ENCODE assay signal across 8 cellular contexts in genomic region chr5:175478008-175478383, GRCh38. TPM values are rescaled to one million over a fixed set of nuclear protein-coding genes. Genes with fewer than 3 reads are reported as not detected.
DNase-seq lines count a peak whose midpoint lies in the region; ATAC-seq and TF ChIP-seq lines count a peak whose summit lies in the region.

No MANE protein-coding gene starts in this region.

- H3K4ac ChIP-seq in neuronal stem cell (ENCODE audit: low read length) = no peak overlapping the region

- H3K9me3 ChIP-seq in Loucy (ENCODE audit: insufficient read depth, low read depth, low read length) (no peaks in the 10 kb centered on the region), neuronal stem cell (replicated peaks in 1 of 2; ENCODE audit: control insufficient read depth in 2 of 2, insufficient read depth in 1 of 2, low read depth in 1 of 2, low read length in 2 of 2) (peaks cover 0 to 24% of the 10 kb centered on the region in 2 donors)
- H3K9me3 ChIP-seq in effector memory CD4-positive, alpha-beta T cell (ENCODE audit: control insufficient read depth, low read length) = no peaks in the 10 kb centered on the region

- no peak for ATAC-seq in HG03095 (IDR thresholded peaks at IDR 0.05; ENCODE audit: unreplicated experiment)

- peak overlapping the region; percentile 97 for H3K23ac ChIP-seq in neuronal stem cell (ENCODE audit: low read depth, low read length, poor library complexity)

- H4K8ac ChIP-seq in neuronal stem cell (ENCODE audit: low read depth, low read length) = no peak overlapping the region

- H3K18ac ChIP-seq in neuronal stem cell (ENCODE audit: low read length) = no peak overlapping the region

- no peaks in the 10 kb centered on the region for H3F3A ChIP-seq in Loucy (ENCODE audit: low read depth)

- no peak overlapping the region for H4K91ac ChIP-seq in neuronal stem cell (ENCODE audit: low read depth, low read length, poor library complexity)

- no peak for TF ChIP-seq CTCF in Loucy (conservative IDR thresholded peaks at IDR 0.05; ENCODE audit: low read length)

- no peaks in the 10 kb centered on the region for H3K27me3 ChIP-seq in Loucy (ENCODE audit: insufficient read depth, low read length, poor library complexity, severe bottlenecking)
- no peaks in the 10 kb centered on the region for H3K27me3 ChIP-seq in effector memory CD4-positive, alpha-beta T cell (replicated peaks; ENCODE audit: control insufficient read depth, insufficient read depth, low read length, poor library complexity, severe bottlenecking)
- H3K27me3 ChIP-seq in neuronal stem cell (ENCODE audit: control insufficient read depth in 3 of 3, insufficient read depth in 3 of 3, low read depth in 1 of 3, low read length in 3 of 3) = peaks cover 0 to 18% (median 0%) of the 10 kb centered on the region in 3 experiments

- no peak overlapping the region for H2BK12ac ChIP-seq in neuronal stem cell (ENCODE audit: low read length)

- H3K14ac ChIP-seq in neuronal stem cell (ENCODE audit: low read length) = no peak overlapping the region

- peaks cover 45% of the 10 kb centered on the region for H3K79me2 ChIP-seq in Loucy (ENCODE audit: insufficient read depth, low read length)

- H3K9ac ChIP-seq in Loucy (ENCODE audit: low read depth, low read length, poor library complexity, severe bottlenecking) = no peak overlapping the region
- H3K9ac ChIP-seq in neuronal stem cell (ENCODE audit: low read depth, low read length, poor library complexity) = no peak overlapping the region

- WGBS in neuronal stem cell (ENCODE audit: extremely low coverage in 2 of 2, insufficient read length in 2 of 2, insufficient replicate concordance in 1 of 2), 2 donors = no CpG with 5 or more reads among the region's 12 CpGs

- peak overlapping the region; percentile 90 for H3K4me3 ChIP-seq in Loucy (ENCODE audit: low read length, poor library complexity, severe bottlenecking)
- peak overlapping the region; percentile 78 for H3K4me3 ChIP-seq in effector memory CD4-positive, alpha-beta T cell (ENCODE audit: insufficient read depth, low read depth, low read length, poor library complexity, severe bottlenecking)
- peak overlapping the region; percentile 62 to 71 for H3K4me3 ChIP-seq in neuronal stem cell (ENCODE audit: low read length in 2 of 2)

- peak overlapping the region; percentile 67 for H3K4me2 ChIP-seq in Loucy (ENCODE audit: low read depth, low read length, poor library complexity, severe bottlenecking)
- peak overlapping the region; percentile 74 for H3K4me2 ChIP-seq in neuronal stem cell (ENCODE audit: insufficient read depth, low read length, poor library complexity, severe bottlenecking)

- H2BK120ac ChIP-seq in neuronal stem cell (ENCODE audit: low read depth, low read length) = no peak overlapping the region

- H4K20me1 ChIP-seq in Loucy (ENCODE audit: insufficient read depth, low read length, poor library complexity, severe bottlenecking) = peaks cover 32% of the 10 kb centered on the region

- H3K4me1 ChIP-seq in Loucy (ENCODE audit: insufficient read depth, low read length, poor library complexity, severe bottlenecking) = peaks cover 18% of the 10 kb centered on the region
- peaks cover 11% of the 10 kb centered on the region for H3K4me1 ChIP-seq in effector memory CD4-positive, alpha-beta T cell (ENCODE audit: control insufficient read depth, insufficient read depth, low read length, poor library complexity, severe bottlenecking)
- peaks cover 8% of the 10 kb centered on the region in 2 donors for H3K4me1 ChIP-seq in neuronal stem cell (ENCODE audit: control insufficient read depth in 2 of 2, insufficient read depth in 1 of 2, low read depth in 1 of 2, low read length in 2 of 2)

- H2BK15ac ChIP-seq in neuronal stem cell (ENCODE audit: low read length) = no peak overlapping the region

- peak overlapping the region; percentile 67 for H3K27ac ChIP-seq in effector memory CD4-positive, alpha-beta T cell (ENCODE audit: insufficient read depth, low read length, poor library complexity, severe bottlenecking)
- no peak overlapping the region for H3K27ac ChIP-seq in neuronal stem cell (replicated peaks; ENCODE audit: low read length)

- H2BK5ac ChIP-seq in neuronal stem cell (ENCODE audit: low read length) = no peak overlapping the region

- H3K9me2 ChIP-seq in Loucy (replicated peaks; ENCODE audit: low read depth, low read length) = no peaks in the 10 kb centered on the region

- H2AK5ac ChIP-seq in neuronal stem cell (ENCODE audit: low read depth, low read length) = no peak overlapping the region

- H3K36me3 ChIP-seq in Loucy (ENCODE audit: insufficient read depth, low read length) (no peaks in the 10 kb centered on the region), neuronal stem cell (replicated peaks in 1 of 2; ENCODE audit: control insufficient read depth in 2 of 2, insufficient read depth in 2 of 2, low read length in 2 of 2) (peaks cover 12 to 34% of the 10 kb centered on the region in 2 donors)
- no peaks in the 10 kb centered on the region for H3K36me3 ChIP-seq in effector memory CD4-positive, alpha-beta T cell (ENCODE audit: control insufficient read depth, insufficient read depth, low read length)

- peaks cover 7% of the 10 kb centered on the region for H3K79me1 ChIP-seq in neuronal stem cell (ENCODE audit: low read depth, low read length)

- H2AFZ ChIP-seq in Loucy (ENCODE audit: low read length) (peak overlapping the region; percentile 84), neuronal stem cell (ENCODE audit: low read length) (peak overlapping the region; percentile 76)

- DNase-seq in CD1c-positive myeloid dendritic cell (ENCODE audit: extremely low spot score) (peak; percentile 9), neuronal stem cell (ENCODE audit: low spot score) (no peak), A172 (ENCODE audit: low spot score) (no peak), cortex of kidney (lab: John Stamatoyannopoulos, UW) (no peak)
- no peak for DNase-seq in effector memory CD4-positive, alpha-beta T cell
- DNase-seq in central memory CD4-positive, alpha-beta T cell = no peak

RNA-seq across cellular contexts. Expression of gene SFXN1, which starts 0.4 kb away (rescaled TPM):
- 51.2 TPM for polyA plus RNA-seq in neuronal stem cell (2013, experiment 1 of 2)
- 50.9 TPM for polyA plus RNA-seq in neuronal stem cell (2013, experiment 2 of 2)
- 202 and 239 TPM in 2 replicates for total RNA-seq in A172 (2014; rRNA removed; shearing (Covaris generic))

RNA-seq across cellular contexts. Expression of gene DRD1, which starts 34.0 kb away (rescaled TPM):
- not detected for polyA plus RNA-seq in neuronal stem cell (2013, experiment 1 of 2)
- not detected for polyA plus RNA-seq in neuronal stem cell (2013, experiment 2 of 2)
- total RNA-seq in A172 (2014; rRNA removed; shearing (Covaris generic)) = not detected in 2 replicates
